Comparison of ENCODE assay signal across 10 cellular contexts in the genomic region with DNA sequence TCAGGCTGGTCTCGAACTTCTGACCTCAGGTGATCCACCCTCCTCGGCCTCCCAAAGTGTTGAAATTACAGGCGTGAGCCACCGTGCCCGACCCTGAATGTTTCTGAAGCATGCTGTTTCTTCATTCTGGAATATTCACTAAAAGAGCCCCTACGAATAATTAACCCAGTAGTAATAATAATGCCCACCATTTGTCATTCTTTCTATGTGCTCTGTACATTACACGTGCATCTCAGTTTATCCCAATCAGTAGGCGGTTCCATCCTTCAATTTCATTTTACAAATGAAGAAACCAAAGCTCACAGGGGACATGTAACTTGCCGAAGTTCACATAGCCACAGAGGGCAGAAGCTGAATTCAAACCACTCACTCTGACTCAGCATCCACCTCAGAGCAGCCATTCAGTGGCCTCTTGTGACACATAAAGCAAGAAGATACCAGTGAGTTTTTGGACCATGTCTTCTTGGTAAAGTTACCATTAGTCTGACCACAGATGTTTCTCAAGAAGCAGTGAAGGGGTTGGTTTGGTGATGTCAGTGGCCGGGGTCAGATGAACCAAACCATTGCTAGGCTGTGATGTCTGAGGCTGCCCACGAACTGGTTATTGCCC.
DNase-seq lines count a peak whose midpoint lies in the region; ATAC-seq and TF ChIP-seq lines count a peak whose summit lies in the region.
"Had no signal": no experiment of that assay in that cellular context is flagged by ENCODE, and none has a peak within 500 bp of the region (broad histone marks: within the 10 kb centered on the region; RNA-seq: fewer than 3 reads in every experiment).

No MANE protein-coding gene starts in this region.

- no peak overlapping the region for H3K27ac ChIP-seq in uterus
- H3K27ac ChIP-seq: 22Rv1, cardiac muscle cell had no signal

- TF ChIP-seq POLR2A in uterus (IDR thresholded peaks at IDR 0.05): no peak

- H3K36me3 Mint-ChIP-seq in effector memory CD8-positive, alpha-beta T cell (ENCODE audit: insufficient read depth): peaks cover 3% of the 10 kb centered on the region

- no peaks in the 10 kb centered on the region for H3K9me3 Mint-ChIP-seq in effector memory CD8-positive, alpha-beta T cell

- H3K4me3 Mint-ChIP-seq in effector memory CD8-positive, alpha-beta T cell: no peak overlapping the region

- H3K27ac Mint-ChIP-seq in effector memory CD8-positive, alpha-beta T cell: peak overlapping the region in 1 of 2 donors; percentile 49

- intact Hi-C loops in uterus (cut with DNase I; ENCODE audit: low total_unique reads): no loop called here

- H3K9me3 ChIP-seq in uterus: no peaks in the 10 kb centered on the region

- no peak for TF ChIP-seq CTCF in uterus (IDR thresholded peaks at IDR 0.05)

- H3K36me3 ChIP-seq in uterus: no peaks in the 10 kb centered on the region
- H3K36me3 ChIP-seq: cardiac muscle cell had no signal

- H3K4me1 ChIP-seq in uterus: no peaks in the 10 kb centered on the region

- H3K4me1 Mint-ChIP-seq in effector memory CD8-positive, alpha-beta T cell (ENCODE audit: low read depth in 2 of 2): peaks cover 17 to 29% of the 10 kb centered on the region in 2 donors

- H3K4me3 ChIP-seq in uterus: no peak overlapping the region
- H3K4me3 ChIP-seq: cardiac muscle cell had no signal

- H3K27me3 Mint-ChIP-seq in effector memory CD8-positive, alpha-beta T cell: no peaks in the 10 kb centered on the region

- DNase-seq in DMS53 (lab: John Stamatoyannopoulos, UW) (peak; percentile 73), DMS53 treated with DMSO at 0.1 percent for 48 hours (lab: John Stamatoyannopoulos, UW; ENCODE audit: unreplicated experiment) (no peak), T1000 (lab: John Stamatoyannopoulos, UW) (peak; percentile 47), LoVo (ENCODE audit: low spot score) (no peak), uterus (no peak)
- DNase-seq in effector memory CD8-positive, alpha-beta T cell: no peak
- DNase-seq in stimulated activated CD4-positive, alpha-beta T cell treated with anti-CD3 and anti-CD28 coated beads, Interleukin-4, amount 100 ng/mL, for 24 hours: peak; percentile 66

- ATAC-seq in HG03060 (IDR thresholded peaks at IDR 0.05; ENCODE audit: low read depth, unreplicated experiment): peak; percentile 62
- peak; percentile 71 for ATAC-seq in effector memory CD8-positive, alpha-beta T cell (replicated peaks)

- no peaks in the 10 kb centered on the region for H3K27me3 ChIP-seq in uterus
- H3K27me3 ChIP-seq: cardiac muscle cell had no signal

Comparison
In these comparisons a context has a peak if more than half of its experiments do, and no peak if none do; other contexts are left out.
1. DNase-seq: peak in DMS53 (single experiment), T1000 (single experiment) and stimulated activated CD4-positive, alpha-beta T cell treated with anti-CD3 and anti-CD28 coated beads, Interleukin-4, amount 100 ng/mL, for 24 hours (single experiment); none in DMS53 treated with DMSO at 0.1 percent for 48 hours (single experiment), effector memory CD8-positive, alpha-beta T cell (0 of 3), LoVo (single experiment) and uterus (0 of 2).